8 cellular contexts compared by ENCODE assay signal in genomic region chrX:74531081-74531480, GRCh38.
"Had no signal": no experiment of that assay in that cellular context is flagged by ENCODE, and none has a peak within 500 bp of the region (broad histone marks: within the 10 kb centered on the region; RNA-seq: fewer than 3 reads in every experiment).

No MANE protein-coding gene starts in this region.

- DNase-seq: IMR-90, KBM-7, KG1 had no signal

- H3K27ac ChIP-seq: HL-60 had no signal

- ATAC-seq: HepG2, K562 had no signal

- H3K27ac Mint-ChIP-seq: IgD-negative memory B cell had no signal

- H3K9me3 Mint-ChIP-seq: IgD-negative memory B cell had no signal

- H3K4me3 ChIP-seq: K562 had no signal

- H3K27me3 Mint-ChIP-seq: IgD-negative memory B cell had no signal

- FAIRE-seq: HepG2, HTR-8/SVneo, K562 had no signal
